8 cellular contexts compared by ENCODE assay signal in the genomic region with DNA sequence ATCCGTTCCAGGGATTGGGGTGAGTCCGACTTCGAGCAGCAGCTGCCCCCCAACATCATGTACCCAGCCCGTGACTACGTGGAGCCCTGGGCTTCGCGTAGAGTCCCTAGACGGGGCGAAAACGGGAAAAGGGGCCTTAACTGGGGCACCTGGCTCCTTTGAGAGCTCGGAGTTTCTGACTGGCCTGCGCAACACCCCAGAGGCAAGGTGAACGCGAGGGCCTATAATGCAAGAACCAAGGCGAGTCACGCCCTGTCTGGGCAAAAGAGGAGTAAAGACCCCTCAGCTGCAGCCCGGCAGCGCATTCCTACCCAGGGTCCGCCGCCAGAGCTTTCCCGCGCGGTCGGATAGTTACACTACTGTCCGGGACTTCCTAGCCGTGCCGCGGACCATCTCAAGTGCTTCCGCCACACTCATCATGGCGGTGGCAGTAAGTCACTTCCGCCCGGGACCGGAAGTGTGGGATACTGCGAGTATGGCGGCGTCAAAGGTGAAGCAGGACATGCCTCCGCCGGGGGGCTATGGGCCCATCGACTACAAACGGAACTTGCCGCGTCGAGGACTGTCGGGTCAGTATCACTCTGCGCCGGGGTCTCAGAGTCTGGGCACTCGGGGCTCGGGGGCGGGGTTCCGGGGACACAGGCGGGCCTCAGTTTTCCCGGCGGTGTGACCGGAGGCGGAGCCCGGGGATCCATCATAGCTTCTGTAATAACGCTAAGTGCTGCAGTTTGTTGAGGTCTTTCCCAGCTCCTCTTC. TPM values are rescaled to one million over a fixed set of nuclear protein-coding genes. Genes with fewer than 3 reads are reported as not detected.
A peak's percentile ranks its signal among the peaks of the same experiment; 100 is the strongest.
DNase-seq lines count a peak whose midpoint lies in the region; ATAC-seq and TF ChIP-seq lines count a peak whose summit lies in the region.

TSS of gene NDUFA13 (plus strand) at position 462 of the 756 bp plus-strand sequence. CDS start at position 476, 14 bp downstream.

- H3K27me3 ChIP-seq in GM06990 (replicated peaks; ENCODE audit: control insufficient read depth, insufficient read depth, low read length) (no peaks in the 10 kb centered on the region), SK-N-SH (ENCODE audit: insufficient read depth) (no peaks in the 10 kb centered on the region), suprapubic skin (no peaks in the 10 kb centered on the region)

- peaks cover 49% of the 10 kb centered on the region for H3K79me2 ChIP-seq in SK-N-SH (ENCODE audit: insufficient read depth)

- peak within 1 kb of the TSS; percentile 84 for H3K9ac ChIP-seq in SK-N-SH

- H3K4me2 ChIP-seq in SK-N-SH = peak within 1 kb of the TSS; percentile 88

- DNase-seq in GM06990 (ENCODE audit: extremely low read depth, insufficient read length) = peak; percentile 94
- DNase-seq in NCI-H1092 (lab: John Stamatoyannopoulos, UW) = peak; percentile 73
- DNase-seq in SK-N-SH = peak; percentile 93
- DNase-seq in activated naive CD4-positive, alpha-beta T cell treated with anti-CD3 and anti-CD28 coated beads, Interleukin-2, amount 50 U/mL, for 16 hours = peak; percentile 89
- DNase-seq in glomerular visceral epithelial cell (ENCODE audit: extremely low spot score) = peak; percentile 92
- DNase-seq in occipital lobe (lab: John Stamatoyannopoulos, UW) = peak; percentile 87
- DNase-seq in suprapubic skin (ENCODE audit: low spot score in 2 of 2) = peak; percentile 96

- H3K4me3 ChIP-seq in GM06990 (replicated peaks; ENCODE audit: low read depth, low read length) = peak within 1 kb of the TSS; percentile 92
- H3K4me3 ChIP-seq in SK-N-SH (ENCODE audit: low read depth in 2 of 2, low read length in 1 of 2) = peak within 1 kb of the TSS; percentile 65 to 95
- peak within 1 kb of the TSS; percentile 75 for H3K4me3 ChIP-seq in suprapubic skin

- H4K20me1 ChIP-seq in SK-N-SH (ENCODE audit: insufficient read depth) = peaks cover 15% of the 10 kb centered on the region; the same call in 1 of the 2 replicates

- H3K9me3 ChIP-seq in SK-N-SH = no peaks in the 10 kb centered on the region
- no peaks in the 10 kb centered on the region for H3K9me3 ChIP-seq in suprapubic skin

- TF ChIP-seq RAD21 in SK-N-SH (IDR thresholded peaks at IDR 0.05; ENCODE audit: low read length) = no peak

- no peaks in the 10 kb centered on the region for H3K9me2 ChIP-seq in SK-N-SH

- 4% methylated on average over 25 of the region's 57 CpGs for WGBS in SK-N-SH (ENCODE audit: low lambda C conversion rate)
- 13% methylated on average over 16 of the region's 57 CpGs for WGBS in suprapubic skin

- peak in 1 of 2 donors; percentile 73 for TF ChIP-seq POLR2A in suprapubic skin (IDR thresholded peaks at IDR 0.05)

- CTCF ChIA-PET in SK-N-SH (lab: Yijun Ruan, JAX) = interaction anchor here (0.6 to 3.1 kb wide), 11 partner anchors 10 to 152 kb away, joined by 3 to 38 read pairs (median 4); partner anchors contain the start of genes GMIP and YJEFN3

- H3K27ac ChIP-seq in SK-N-SH (ENCODE audit: low read depth in 2 of 2, low read length in 1 of 2) = peak within 1 kb of the TSS; percentile 50 to 80
- peak within 1 kb of the TSS; percentile 81 for H3K27ac ChIP-seq in suprapubic skin

- POLR2A ChIA-PET in SK-N-SH (lab: Yijun Ruan, JAX) = interaction anchor here (0.6 to 2.1 kb wide), 10 partner anchors 9 to 155 kb away, joined by 3 to 15 read pairs (median 4); partner anchors contain the start of genes GATAD2A and YJEFN3

- H3F3A ChIP-seq in SK-N-SH (replicated peaks; ENCODE audit: insufficient read depth) = peaks cover 3% of the 10 kb centered on the region

- peaks cover 9% of the 10 kb centered on the region for H3K36me3 ChIP-seq in GM06990 (ENCODE audit: control insufficient read depth, insufficient read depth, low read length)
- H3K36me3 ChIP-seq in SK-N-SH (replicated peaks in 1 of 2; ENCODE audit: control insufficient read depth in 1 of 2, insufficient read depth in 2 of 2, low read length in 1 of 2) = peaks cover 14 to 17% of the 10 kb centered on the region in 2 experiments
- H3K36me3 ChIP-seq in suprapubic skin = peaks cover 10% of the 10 kb centered on the region

- TF ChIP-seq CTCF in GM06990 (IDR thresholded peaks at IDR 0.05; ENCODE audit: insufficient read depth, low read length, poor library complexity, severe bottlenecking) (no peak), SK-N-SH (IDR thresholded peaks at IDR 0.05) (peak; percentile 29; the same call in 1 of the 2 replicates), suprapubic skin (IDR thresholded peaks at IDR 0.05) (no peak)

- H2AFZ ChIP-seq in SK-N-SH (ENCODE audit: low read depth) = peak within 1 kb of the TSS; percentile 79

- ATAC-seq in HG02588 (IDR thresholded peaks at IDR 0.05; ENCODE audit: unreplicated experiment) = peak; percentile 87

- TF ChIP-seq EP300 in SK-N-SH (IDR thresholded peaks at IDR 0.05; ENCODE audit: borderline replicate concordance in 1 of 2, low read depth in 1 of 2, low read length in 1 of 2) (no peak), suprapubic skin (IDR thresholded peaks at IDR 0.05) (no peak)

- H3K4me1 ChIP-seq in SK-N-SH (ENCODE audit: control insufficient read depth in 1 of 2, insufficient read depth in 2 of 2, low read depth in 1 of 2, low read length in 1 of 2) (peaks cover 0 to 11% of the 10 kb centered on the region in 2 experiments; a peak in 1 of 4 replicates), suprapubic skin (peaks cover 34% of the 10 kb centered on the region)

TF ChIP-seq in SK-N-SH, 30 proteins besides CTCF, POLR2A, EP300 and RAD21 (continues in another document):
- TF ChIP-seq, protein P1, sequence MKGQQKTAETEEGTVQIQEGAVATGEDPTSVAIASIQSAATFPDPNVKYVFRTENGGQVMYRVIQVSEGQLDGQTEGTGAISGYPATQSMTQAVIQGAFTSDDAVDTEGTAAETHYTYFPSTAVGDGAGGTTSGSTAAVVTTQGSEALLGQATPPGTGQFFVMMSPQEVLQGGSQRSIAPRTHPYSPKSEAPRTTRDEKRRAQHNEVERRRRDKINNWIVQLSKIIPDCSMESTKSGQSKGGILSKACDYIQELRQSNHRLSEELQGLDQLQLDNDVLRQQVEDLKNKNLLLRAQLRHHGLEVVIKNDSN (IDR thresholded peaks at IDR 0.05; ENCODE audit: borderline replicate concordance, low read depth) = no peak
- TF ChIP-seq FOXJ3 (CRISPR knock-in tag; IDR thresholded peaks at IDR 0.05) (no peak), TEAD4 (IDR thresholded peaks at IDR 0.05; ENCODE audit: borderline replicate concordance, insufficient read depth) (no peak), MEF2A (IDR thresholded peaks at IDR 0.05; ENCODE audit: borderline replicate concordance, low read depth) (no peak), TAF1 (IDR thresholded peaks at IDR 0.05; ENCODE audit: borderline replicate concordance, low read depth, low read length) (peak; percentile 96), GABPA (IDR thresholded peaks at IDR 0.05; ENCODE audit: low read depth) (peak; percentile 97), POLR2AphosphoS5 (IDR thresholded peaks at IDR 0.05; ENCODE audit: low read depth, low read length) (peak; percentile 97), SMC3 (IDR thresholded peaks at IDR 0.05; ENCODE audit: low read depth, low read length) (no peak), IRF3 (IDR thresholded peaks at IDR 0.05; ENCODE audit: low read depth, low read length) (no peak), ELF1 (IDR thresholded peaks at IDR 0.05) (peak; percentile 100), TCF12 (IDR thresholded peaks at IDR 0.05) (peak; percentile 19; the same call in 1 of the 2 replicates), EZH2phosphoT487 (IDR thresholded peaks at IDR 0.05; ENCODE audit: borderline replicate concordance, low read depth) (no peak), MXI1 (IDR thresholded peaks at IDR 0.05; ENCODE audit: low read depth, low read length) (peak; percentile 82), SIN3A (IDR thresholded peaks at IDR 0.05; ENCODE audit: borderline replicate concordance, low read depth, low read length) (peak; percentile 94), RXRA (IDR thresholded peaks at IDR 0.05; ENCODE audit: borderline replicate concordance, low read depth) (no peak)
- TF ChIP-seq, protein P2, sequence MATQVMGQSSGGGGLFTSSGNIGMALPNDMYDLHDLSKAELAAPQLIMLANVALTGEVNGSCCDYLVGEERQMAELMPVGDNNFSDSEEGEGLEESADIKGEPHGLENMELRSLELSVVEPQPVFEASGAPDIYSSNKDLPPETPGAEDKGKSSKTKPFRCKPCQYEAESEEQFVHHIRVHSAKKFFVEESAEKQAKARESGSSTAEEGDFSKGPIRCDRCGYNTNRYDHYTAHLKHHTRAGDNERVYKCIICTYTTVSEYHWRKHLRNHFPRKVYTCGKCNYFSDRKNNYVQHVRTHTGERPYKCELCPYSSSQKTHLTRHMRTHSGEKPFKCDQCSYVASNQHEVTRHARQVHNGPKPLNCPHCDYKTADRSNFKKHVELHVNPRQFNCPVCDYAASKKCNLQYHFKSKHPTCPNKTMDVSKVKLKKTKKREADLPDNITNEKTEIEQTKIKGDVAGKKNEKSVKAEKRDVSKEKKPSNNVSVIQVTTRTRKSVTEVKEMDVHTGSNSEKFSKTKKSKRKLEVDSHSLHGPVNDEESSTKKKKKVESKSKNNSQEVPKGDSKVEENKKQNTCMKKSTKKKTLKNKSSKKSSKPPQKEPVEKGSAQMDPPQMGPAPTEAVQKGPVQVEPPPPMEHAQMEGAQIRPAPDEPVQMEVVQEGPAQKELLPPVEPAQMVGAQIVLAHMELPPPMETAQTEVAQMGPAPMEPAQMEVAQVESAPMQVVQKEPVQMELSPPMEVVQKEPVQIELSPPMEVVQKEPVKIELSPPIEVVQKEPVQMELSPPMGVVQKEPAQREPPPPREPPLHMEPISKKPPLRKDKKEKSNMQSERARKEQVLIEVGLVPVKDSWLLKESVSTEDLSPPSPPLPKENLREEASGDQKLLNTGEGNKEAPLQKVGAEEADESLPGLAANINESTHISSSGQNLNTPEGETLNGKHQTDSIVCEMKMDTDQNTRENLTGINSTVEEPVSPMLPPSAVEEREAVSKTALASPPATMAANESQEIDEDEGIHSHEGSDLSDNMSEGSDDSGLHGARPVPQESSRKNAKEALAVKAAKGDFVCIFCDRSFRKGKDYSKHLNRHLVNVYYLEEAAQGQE (IDR thresholded peaks at IDR 0.05; ENCODE audit: low read depth, low read length) = peak; percentile 41; the same call in 1 of the 2 replicates

RNA-seq across cellular contexts. Expression of gene NDUFA13, which starts in this region (rescaled TPM):
- polyA plus RNA-seq in SK-N-SH (2012; rRNA removed) = 1,643 and 1,828 TPM in 2 replicates
- polyA plus RNA-seq in SK-N-SH (2012; cell fraction: cytosol; rRNA removed) = 1,527 and 1,826 TPM in 2 replicates
- polyA plus RNA-seq in SK-N-SH (2012; cell fraction: nucleus; rRNA removed) = 640 and 822 TPM in 2 replicates
- total RNA-seq in occipital lobe (60.4 TPM), suprapubic skin (100 to 1,000 TPM in 3 of 4 donors, 10 to 100 TPM in 1; 94.4 to 160 (median 109) TPM)

Comparison
In these comparisons a context has a peak if more than half of its experiments do, and no peak if none do; other contexts are left out.
1. Peak in every context shown above with its lines: DNase-seq, ATAC-seq, H3K4me3 ChIP-seq and H3K27ac ChIP-seq.